10 cellular contexts compared by ENCODE assay signal in the genomic region with DNA sequence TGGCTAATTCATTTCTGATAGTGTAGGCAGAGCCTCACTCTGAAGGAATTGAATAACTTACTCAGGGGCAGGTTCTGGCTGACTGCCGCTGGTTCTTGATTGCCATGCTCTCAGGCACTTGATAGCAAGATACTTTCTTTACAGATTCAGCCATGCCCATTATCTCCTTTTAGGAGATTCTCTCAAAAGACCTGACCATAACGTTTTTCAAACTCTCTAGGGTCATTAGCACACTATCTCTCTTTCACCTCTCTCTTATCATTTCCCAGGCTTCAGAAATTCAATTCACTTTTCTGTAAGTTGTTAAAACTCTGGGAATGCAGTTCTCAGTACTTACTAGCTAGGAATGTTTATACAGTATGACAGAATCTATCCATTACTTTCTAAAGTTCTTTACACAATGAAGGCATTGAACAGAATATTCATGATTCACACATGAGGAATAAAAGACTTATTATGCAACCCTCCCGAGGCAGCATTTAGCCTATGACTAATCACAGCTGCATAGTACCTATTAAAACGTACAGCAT.
DNase-seq lines count a peak whose midpoint lies in the region; ATAC-seq and TF ChIP-seq lines count a peak whose summit lies in the region.
"Had no signal": no experiment of that assay in that cellular context is flagged by ENCODE, and none has a peak within 500 bp of the region (broad histone marks: within the 10 kb centered on the region; RNA-seq: fewer than 3 reads in every experiment).

No MANE protein-coding gene starts in this region.

- H3K4me2 ChIP-seq in osteoblast (ENCODE audit: insufficient read depth, low read length) = no peak overlapping the region

- DNase-seq in HPDE6-E6E7 (ENCODE audit: extremely low spot score) = peak; percentile 7
- DNase-seq in RKO (ENCODE audit: low spot score) = peak; percentile 66
- DNase-seq in osteoblast (ENCODE audit: insufficient read length, low spot score, missing footprints) = no peak
- no peak for DNase-seq in progenitor cell of endocrine pancreas (ENCODE audit: low spot score, unreplicated experiment)
- no peak for DNase-seq in NAMALWA (ENCODE audit: low spot score)
- DNase-seq: NCI-H1048 had no signal

- H3K36me3 ChIP-seq in osteoblast (ENCODE audit: insufficient read depth, low read length) = no peaks in the 10 kb centered on the region

- H3K27ac ChIP-seq in osteoblast (ENCODE audit: low read depth, low read length) = peak overlapping the region; percentile 53

- H3K27me3 ChIP-seq in osteoblast (ENCODE audit: insufficient read depth, low read length) = no peaks in the 10 kb centered on the region

- no peak overlapping the region for H3K4me3 Mint-ChIP-seq in progenitor cell of endocrine pancreas (ENCODE audit: low read depth)

- TF ChIP-seq CTCF in osteoblast (IDR thresholded peaks at IDR 0.05; ENCODE audit: extremely low read depth, low read depth, low read length) (no peak), progenitor cell of endocrine pancreas (IDR thresholded peaks at IDR 0.05; ENCODE audit: unreplicated experiment) (no peak)

- no peak overlapping the region for H3K4me3 ChIP-seq in osteoblast (ENCODE audit: insufficient read depth, low read length)
- H3K4me3 ChIP-seq: lung had no signal

- H3K36me3 Mint-ChIP-seq in progenitor cell of endocrine pancreas (ENCODE audit: insufficient read depth) = no peaks in the 10 kb centered on the region

- H3K27me3 Mint-ChIP-seq in progenitor cell of endocrine pancreas = no peaks in the 10 kb centered on the region

- no peak overlapping the region for H3K27ac Mint-ChIP-seq in progenitor cell of endocrine pancreas

- H3K4me1 ChIP-seq in osteoblast (ENCODE audit: insufficient read depth, low read length) = no peaks in the 10 kb centered on the region

- peak; percentile 99 for ATAC-seq in esophagus mucosa
- ATAC-seq in HG02938 (IDR thresholded peaks at IDR 0.05; ENCODE audit: unreplicated experiment) = no peak
- ATAC-seq in GM21381 (IDR thresholded peaks at IDR 0.05; ENCODE audit: unreplicated experiment) = no peak

- peaks cover 14% of the 10 kb centered on the region for H3K4me1 Mint-ChIP-seq in progenitor cell of endocrine pancreas (ENCODE audit: low read depth)

- H4K20me1 ChIP-seq in osteoblast (ENCODE audit: insufficient read depth, low read length) = no peaks in the 10 kb centered on the region

- H3K9me3 Mint-ChIP-seq in progenitor cell of endocrine pancreas (ENCODE audit: low read depth) = no peaks in the 10 kb centered on the region

- H2AFZ ChIP-seq in osteoblast (ENCODE audit: low read length) = no peak overlapping the region

- no peaks in the 10 kb centered on the region for H3K79me2 ChIP-seq in osteoblast (ENCODE audit: insufficient read depth, low read length)

- H3K9me3 ChIP-seq in osteoblast (ENCODE audit: low read depth, low read length) = no peaks in the 10 kb centered on the region

Comparison
In these comparisons a context has a peak if more than half of its experiments do, and no peak if none do; other contexts are left out.
1. DNase-seq: peak in HPDE6-E6E7 (single experiment) and RKO (single experiment); none in osteoblast (single experiment), progenitor cell of endocrine pancreas (single experiment) and NAMALWA (single experiment).